In genomic region chr1:17233675-17234074, GRCh38 we compare ENCODE assay signal across 10 cellular contexts. TPM values are rescaled to one million over a fixed set of nuclear protein-coding genes. Genes with fewer than 3 reads are reported as not detected.
DNase-seq lines count a peak whose midpoint lies in the region; ATAC-seq and TF ChIP-seq lines count a peak whose summit lies in the region.
"Had no signal": no experiment of that assay in that cellular context is flagged by ENCODE, and none has a peak within 500 bp of the region (broad histone marks: within the 10 kb centered on the region; RNA-seq: fewer than 3 reads in every experiment).

No MANE protein-coding gene starts in this region.

- peak; percentile 71 for DNase-seq in GM04503 (ENCODE audit: low read depth)
- DNase-seq in fibroblast of villous mesenchyme (ENCODE audit: low read depth), result peak; percentile 95
- peak; percentile 96 for DNase-seq in renal cortical epithelial cell (ENCODE audit: low read depth)
- DNase-seq in NCI-H1092 treated with DMSO at 0.1 percent for 48 hours (lab: John Stamatoyannopoulos, UW), result no peak
- no peak for DNase-seq in immature natural killer cell
- no peak for DNase-seq in SKM-1 treated with dmso at 0.1 percent for 144 hours (lab: John Stamatoyannopoulos, UW; ENCODE audit: unreplicated experiment)
- DNase-seq in stimulated activated CD4-positive, alpha-beta T cell treated with anti-CD3 and anti-CD28 coated beads, Interleukin-2, amount 100 ng/mL, for 24 hours, result no peak

- no peaks in the 10 kb centered on the region for H3K36me3 Mint-ChIP-seq in immature natural killer cell

- H3K4me1 Mint-ChIP-seq in immature natural killer cell, result peaks cover 0 to 2% of the 10 kb centered on the region in 2 donors

- TF ChIP-seq CTCF in fibroblast of villous mesenchyme (IDR thresholded peaks at IDR 0.05; ENCODE audit: insufficient read depth, low read depth, low read length), result no peak

- H3K4me3 Mint-ChIP-seq in immature natural killer cell, result no peak overlapping the region

- peaks cover 2 to 6% (median 4%) of the 10 kb centered on the region in 3 donors for H3K27me3 Mint-ChIP-seq in immature natural killer cell (ENCODE audit: low read depth in 3 of 3)

- H3K27ac Mint-ChIP-seq in immature natural killer cell, result no peak overlapping the region

- peak; percentile 91 for ATAC-seq in SK-N-SH treated with all-trans-retinoic acid at 6 μM for 48 hours

- no peak overlapping the region for H3K4me3 ChIP-seq in fibroblast of villous mesenchyme (ENCODE audit: low read depth, low read length)
- H3K4me3 ChIP-seq: tibial artery had no signal

- H3K9me3 Mint-ChIP-seq in immature natural killer cell, result peaks cover 0 to 1% (median 0%) of the 10 kb centered on the region in 6 donors

TF ChIP-seq in SK-N-SH treated with all-trans-retinoic acid at 6 μM for 48 hours, 23 proteins besides CTCF, POLR2A, EP300 and RAD21:
- TF ChIP-seq ZNF8 (CRISPR knock-in tag; IDR thresholded peaks at IDR 0.05) (no peak), CSRNP3 (CRISPR knock-in tag; IDR thresholded peaks at IDR 0.05) (no peak), PPARA (CRISPR knock-in tag; IDR thresholded peaks at IDR 0.05; ENCODE audit: borderline replicate concordance) (no peak), TOX (CRISPR knock-in tag; IDR thresholded peaks at IDR 0.05; ENCODE audit: borderline replicate concordance) (no peak), POU6F1 (CRISPR knock-in tag; IDR thresholded peaks at IDR 0.05; ENCODE audit: borderline replicate concordance, low read depth) (no peak), ZNF565 (CRISPR knock-in tag; conservative IDR thresholded peaks at IDR 0.05; ENCODE audit: low read depth) (no peak), ZFP3 (CRISPR knock-in tag; IDR thresholded peaks at IDR 0.05) (no peak), BACH2 (CRISPR knock-in tag; IDR thresholded peaks at IDR 0.05; ENCODE audit: borderline replicate concordance) (no peak), OSR1 (CRISPR knock-in tag; IDR thresholded peaks at IDR 0.05) (no peak), ZC3H10 (CRISPR knock-in tag; IDR thresholded peaks at IDR 0.05) (no peak), ARNTL (CRISPR knock-in tag; IDR thresholded peaks at IDR 0.05; ENCODE audit: borderline replicate concordance, low read depth) (no peak), ESRRG (CRISPR knock-in tag; IDR thresholded peaks at IDR 0.05) (no peak), ZNF70 (CRISPR knock-in tag; IDR thresholded peaks at IDR 0.05) (no peak), SNAI2 (CRISPR knock-in tag; IDR thresholded peaks at IDR 0.05) (no peak), CSDC2 (CRISPR knock-in tag; IDR thresholded peaks at IDR 0.05) (no peak), ISL1 (CRISPR knock-in tag; IDR thresholded peaks at IDR 0.05) (peak; percentile 7; the same call in 1 of the 2 replicates), PATZ1 (CRISPR knock-in tag; IDR thresholded peaks at IDR 0.05; ENCODE audit: borderline replicate concordance) (peak; percentile 21; the same call in 1 of the 2 replicates), TSHZ2 (CRISPR knock-in tag; IDR thresholded peaks at IDR 0.05) (no peak), TCF4 (CRISPR knock-in tag; IDR thresholded peaks at IDR 0.05; ENCODE audit: borderline replicate concordance) (0 out of 2 replicates have a peak, but pooled peaks have one; percentile 29), RARB (CRISPR knock-in tag; IDR thresholded peaks at IDR 0.05) (no peak), CREB5 (CRISPR knock-in tag; IDR thresholded peaks at IDR 0.05; ENCODE audit: low read depth) (0 out of 2 replicates have a peak, but pooled peaks have one; percentile 25), GLIS3 (CRISPR knock-in tag; IDR thresholded peaks at IDR 0.05) (no peak), ZFP30 (CRISPR knock-in tag; IDR thresholded peaks at IDR 0.05) (no peak)

RNA-seq across cellular contexts. Expression of gene PADI3, which starts 15.2 kb away (rescaled TPM):
- total RNA-seq in fibroblast of villous mesenchyme (under 0.01 TPM in 1 of 2 replicates, not detected in the other), renal cortical epithelial cell (0.05 and 0.35 TPM in 2 replicates)
- polyA plus RNA-seq in immature natural killer cell, result not detected
- total RNA-seq: activated CD8-positive, alpha-beta memory T cell treated with anti-CD3 and anti-CD28 coated beads for 36 hours had no signal

RNA-seq across cellular contexts. Expression of gene PADI1, which starts 28.7 kb away (rescaled TPM):
- total RNA-seq in fibroblast of villous mesenchyme, result 0.43 and 0.64 TPM in 2 replicates
- total RNA-seq in renal cortical epithelial cell, result 1.5 and 26.0 TPM in 2 replicates
- polyA plus RNA-seq in immature natural killer cell, result not detected
- total RNA-seq: activated CD8-positive, alpha-beta memory T cell treated with anti-CD3 and anti-CD28 coated beads for 36 hours had no signal

Comparison
In these comparisons a context has a peak if more than half of its experiments do, and no peak if none do; other contexts are left out.
1. DNase-seq: peak in GM04503 (single experiment), fibroblast of villous mesenchyme (single experiment) and renal cortical epithelial cell (single experiment); none in NCI-H1092 treated with DMSO at 0.1 percent for 48 hours (single experiment), immature natural killer cell (0 of 3), SKM-1 treated with dmso at 0.1 percent for 144 hours (single experiment) and stimulated activated CD4-positive, alpha-beta T cell treated with anti-CD3 and anti-CD28 coated beads, Interleukin-2, amount 100 ng/mL, for 24 hours (0 of 2).